ENCODE assay signal across 31 cellular contexts in the genomic region with DNA sequence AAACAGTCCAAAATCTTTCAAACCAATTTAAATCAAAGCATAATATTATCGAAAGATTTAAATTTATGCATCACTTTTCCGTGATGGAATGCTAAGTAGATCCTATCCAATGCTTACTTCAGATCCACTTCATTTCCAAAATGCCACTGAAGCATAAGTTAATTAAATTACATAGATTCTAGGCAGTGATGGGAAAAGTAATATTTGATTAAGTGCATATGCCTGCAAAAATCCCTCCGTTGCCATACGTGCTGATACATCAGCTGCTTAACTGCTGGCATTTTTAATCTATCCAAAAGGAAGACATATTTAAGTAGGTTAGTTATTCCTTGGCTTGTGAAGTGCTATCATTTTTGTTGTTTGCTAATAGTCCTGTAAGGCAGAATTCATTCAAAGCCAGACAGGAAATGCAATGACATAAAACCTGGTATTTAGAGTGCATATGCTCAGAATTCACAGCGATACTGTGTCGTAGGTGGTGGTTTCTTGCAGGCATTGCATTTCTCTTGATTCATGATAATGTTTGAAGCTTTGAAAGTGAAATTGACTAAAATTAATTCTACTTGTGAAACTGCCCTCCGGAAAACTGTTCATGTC.
"Had no signal": no experiment of that assay in that cellular context is flagged by ENCODE, and none has a peak within 500 bp of the region (broad histone marks: within the 10 kb centered on the region; RNA-seq: fewer than 3 reads in every experiment).

No MANE protein-coding gene starts in this region.

- H3K36me3 Mint-ChIP-seq: activated naive CD4-positive, alpha-beta T cell treated with anti-CD3 and anti-CD28 coated beads, Interleukin-2, amount 10 ng/mL, durations not matched to agents 7 days and 5 days; activated naive CD4-positive, alpha-beta T cell treated with anti-CD3 and anti-CD28 coated beads, Interleukin-2, amount 50 U/mL, for 72 hours; activated naive CD8-positive, alpha-beta T cell treated with anti-CD3 and anti-CD28 coated beads, Interleukin-2, amount 10 ng/mL, durations not matched to agents 7 days and 5 days; brain had no signal

- H3K27me3 ChIP-seq: ascending aorta, breast epithelium, cardiac muscle cell, esophagus squamous epithelium, gastroesophageal sphincter had no signal

- DNase-seq: activated CD4-positive, alpha-beta memory T cell treated with anti-CD3 and anti-CD28 coated beads, Interleukin-2, amount 10 ng/mL, durations not matched to agents 7 days and 5 days; activated CD4-positive, alpha-beta T cell treated with anti-CD3 and anti-CD28 coated beads for 1 hour; activated CD4-positive, alpha-beta T cell treated with anti-CD3 and anti-CD28 coated beads for 4 hours; activated CD4-positive, alpha-beta T cell treated with anti-CD3 and anti-CD28 coated beads, Interleukin-2, amount 10 ng/mL, durations not matched to agents 7 days and 5 days; activated CD4-positive, alpha-beta T cell treated with anti-CD3 and anti-CD28 coated beads, Interleukin-2, amount 50 U/mL, for 4 hours; activated CD8-positive, alpha-beta memory T cell treated with anti-CD3 and anti-CD28 coated beads, Interleukin-2, amount 50 U/mL, for 48 hours; activated gamma-delta T cell; activated naive CD4-positive, alpha-beta T cell; activated naive CD4-positive, alpha-beta T cell treated with anti-CD3 and anti-CD28 coated beads, Interleukin-2, amount 10 ng/mL, durations not matched to agents 7 days and 5 days; activated naive CD8-positive, alpha-beta T cell treated with anti-CD3 and anti-CD28 coated beads, Interleukin-2, amount 10 ng/mL, durations not matched to agents 7 days and 5 days; activated T-cell treated with anti-CD3 and anti-CD28 coated beads for 4 hours; activated T-cell treated with anti-CD3 and anti-CD28 coated beads, Interleukin-2, amount 50 U/mL, for 24 hours; activated T-cell treated with anti-CD3 and anti-CD28 coated beads, Interleukin-2, amount 50 U/mL, for 72 hours; cortex of kidney; dermis blood vessel endothelial cell; effector CD8-positive, alpha-beta T cell; esophagus squamous epithelium; foreskin melanocyte; head of caudate nucleus; T-helper 1 cell; T-helper 17 cell; T1000 had no signal

- H3K9me3 ChIP-seq: ascending aorta, breast epithelium, esophagus squamous epithelium, gastroesophageal sphincter had no signal

- H3K4me1 ChIP-seq: ascending aorta, breast epithelium, esophagus squamous epithelium, gastroesophageal sphincter had no signal

- H3K4me3 ChIP-seq: ascending aorta, breast epithelium, cardiac muscle cell, esophagus squamous epithelium, gastroesophageal sphincter had no signal

- H3K27ac Mint-ChIP-seq: activated CD4-positive, alpha-beta memory T cell treated with anti-CD3 and anti-CD28 coated beads, Interleukin-2, amount 10 ng/mL, durations not matched to agents 7 days and 5 days; activated CD4-positive, alpha-beta T cell treated with anti-CD3 and anti-CD28 coated beads, Interleukin-2, amount 10 ng/mL, durations not matched to agents 7 days and 5 days; activated naive CD4-positive, alpha-beta T cell treated with anti-CD3 and anti-CD28 coated beads, Interleukin-2, amount 10 ng/mL, durations not matched to agents 7 days and 5 days; activated naive CD4-positive, alpha-beta T cell treated with anti-CD3 and anti-CD28 coated beads, Interleukin-2, amount 50 U/mL, for 72 hours; activated naive CD8-positive, alpha-beta T cell treated with anti-CD3 and anti-CD28 coated beads, Interleukin-2, amount 10 ng/mL, durations not matched to agents 7 days and 5 days; activated T-cell treated with anti-CD3 and anti-CD28 coated beads, Interleukin-2, amount 50 U/mL, for 24 hours; activated T-cell treated with anti-CD3 and anti-CD28 coated beads, Interleukin-2, amount 50 U/mL, for 72 hours; T-helper 17 cell; T-helper 2 cell treated with Interferon-gamma antibody and Interleukin-4, amounts not matched to agents 5 μg/mL and 100 μg/mL, for 36 hours had no signal

- H3K27ac ChIP-seq: ascending aorta, breast epithelium, cardiac muscle cell, epithelial cell of prostate, esophagus squamous epithelium, gastroesophageal sphincter had no signal

- H3K36me3 ChIP-seq: ascending aorta, breast epithelium, cardiac muscle cell, esophagus squamous epithelium, gastroesophageal sphincter had no signal

- H3K4me1 Mint-ChIP-seq: activated CD4-positive, alpha-beta memory T cell treated with anti-CD3 and anti-CD28 coated beads, Interleukin-2, amount 10 ng/mL, durations not matched to agents 7 days and 5 days; activated CD4-positive, alpha-beta T cell treated with anti-CD3 and anti-CD28 coated beads, Interleukin-2, amount 10 ng/mL, durations not matched to agents 7 days and 5 days; activated naive CD4-positive, alpha-beta T cell treated with anti-CD3 and anti-CD28 coated beads, Interleukin-2, amount 10 ng/mL, durations not matched to agents 7 days and 5 days; activated naive CD8-positive, alpha-beta T cell treated with anti-CD3 and anti-CD28 coated beads, Interleukin-2, amount 10 ng/mL, durations not matched to agents 7 days and 5 days; brain; central memory CD8-positive, alpha-beta T cell; T-helper 17 cell had no signal

- H3K4me3 Mint-ChIP-seq: activated CD4-positive, alpha-beta memory T cell treated with anti-CD3 and anti-CD28 coated beads, Interleukin-2, amount 10 ng/mL, durations not matched to agents 7 days and 5 days; activated CD4-positive, alpha-beta T cell treated with anti-CD3 and anti-CD28 coated beads, Interleukin-2, amount 10 ng/mL, durations not matched to agents 7 days and 5 days; activated naive CD4-positive, alpha-beta T cell treated with anti-CD3 and anti-CD28 coated beads, Interleukin-2, amount 10 ng/mL, durations not matched to agents 7 days and 5 days; activated naive CD8-positive, alpha-beta T cell treated with anti-CD3 and anti-CD28 coated beads, Interleukin-2, amount 10 ng/mL, durations not matched to agents 7 days and 5 days; activated T-cell treated with anti-CD3 and anti-CD28 coated beads, Interleukin-2, amount 50 U/mL, for 24 hours; activated T-cell treated with anti-CD3 and anti-CD28 coated beads, Interleukin-2, amount 50 U/mL, for 72 hours; central memory CD8-positive, alpha-beta T cell; T-helper 17 cell; T-helper 2 cell treated with Interferon-gamma antibody and Interleukin-4, amounts not matched to agents 5 μg/mL and 100 μg/mL, for 36 hours had no signal

- H3K9me3 Mint-ChIP-seq: activated CD4-positive, alpha-beta memory T cell treated with anti-CD3 and anti-CD28 coated beads, Interleukin-2, amount 10 ng/mL, durations not matched to agents 7 days and 5 days; activated naive CD4-positive, alpha-beta T cell treated with anti-CD3 and anti-CD28 coated beads, Interleukin-2, amount 10 ng/mL, durations not matched to agents 7 days and 5 days; activated naive CD8-positive, alpha-beta T cell treated with anti-CD3 and anti-CD28 coated beads, Interleukin-2, amount 10 ng/mL, durations not matched to agents 7 days and 5 days; brain had no signal

- H3K27me3 Mint-ChIP-seq: activated CD4-positive, alpha-beta memory T cell treated with anti-CD3 and anti-CD28 coated beads, Interleukin-2, amount 10 ng/mL, durations not matched to agents 7 days and 5 days; activated CD4-positive, alpha-beta T cell treated with anti-CD3 and anti-CD28 coated beads, Interleukin-2, amount 10 ng/mL, durations not matched to agents 7 days and 5 days; activated naive CD4-positive, alpha-beta T cell treated with anti-CD3 and anti-CD28 coated beads, Interleukin-2, amount 10 ng/mL, durations not matched to agents 7 days and 5 days; activated naive CD8-positive, alpha-beta T cell treated with anti-CD3 and anti-CD28 coated beads, Interleukin-2, amount 10 ng/mL, durations not matched to agents 7 days and 5 days; activated T-cell treated with anti-CD3 and anti-CD28 coated beads, Interleukin-2, amount 50 U/mL, for 24 hours; brain; central memory CD8-positive, alpha-beta T cell; T-helper 17 cell had no signal
